ENCODE assay signal across 1 cellular context in genomic region chr17:4777969-4778760, GRCh38.
TF ChIP-seq lines count a peak whose summit lies in the region.

No MANE protein-coding gene starts in this region.

TF ChIP-seq in K562, 482 proteins besides CTCF, POLR2A, EP300 and RAD21:
- TF ChIP-seq TCF3 (CRISPR knock-in tag; IDR thresholded peaks at IDR 0.05), result peak; percentile 24; the same call in 1 of the 2 replicates
- TF ChIP-seq RBBP5 (IDR thresholded peaks at IDR 0.05; ENCODE audit: borderline replicate concordance, insufficient read depth, low read length, poor library complexity, severe bottlenecking), result no peak
- TF ChIP-seq CBFA2T3 (IDR thresholded peaks at IDR 0.05), result peak; percentile 53
- TF ChIP-seq RFX7 (CRISPR knock-in tag; IDR thresholded peaks at IDR 0.05), result no peak
- TF ChIP-seq CBFA2T2 (conservative IDR thresholded peaks at IDR 0.05), result peak; percentile 26; the same call in 1 of the 2 replicates
- no peak for TF ChIP-seq YBX1 (IDR thresholded peaks at IDR 0.05)
- TF ChIP-seq TAL1 (IDR thresholded peaks at IDR 0.05), result peak; percentile 15; the same call in 1 of the 2 replicates
- no peak for TF ChIP-seq FOXJ2 (tag; IDR thresholded peaks at IDR 0.05)
- no peak for TF ChIP-seq ZNF347 (CRISPR knock-in tag; IDR thresholded peaks at IDR 0.05; ENCODE audit: low read depth)
- no peak for TF ChIP-seq SREBF1 (IDR thresholded peaks at IDR 0.05; ENCODE audit: borderline replicate concordance, low read depth, low read length)
- TF ChIP-seq, protein P1, sequence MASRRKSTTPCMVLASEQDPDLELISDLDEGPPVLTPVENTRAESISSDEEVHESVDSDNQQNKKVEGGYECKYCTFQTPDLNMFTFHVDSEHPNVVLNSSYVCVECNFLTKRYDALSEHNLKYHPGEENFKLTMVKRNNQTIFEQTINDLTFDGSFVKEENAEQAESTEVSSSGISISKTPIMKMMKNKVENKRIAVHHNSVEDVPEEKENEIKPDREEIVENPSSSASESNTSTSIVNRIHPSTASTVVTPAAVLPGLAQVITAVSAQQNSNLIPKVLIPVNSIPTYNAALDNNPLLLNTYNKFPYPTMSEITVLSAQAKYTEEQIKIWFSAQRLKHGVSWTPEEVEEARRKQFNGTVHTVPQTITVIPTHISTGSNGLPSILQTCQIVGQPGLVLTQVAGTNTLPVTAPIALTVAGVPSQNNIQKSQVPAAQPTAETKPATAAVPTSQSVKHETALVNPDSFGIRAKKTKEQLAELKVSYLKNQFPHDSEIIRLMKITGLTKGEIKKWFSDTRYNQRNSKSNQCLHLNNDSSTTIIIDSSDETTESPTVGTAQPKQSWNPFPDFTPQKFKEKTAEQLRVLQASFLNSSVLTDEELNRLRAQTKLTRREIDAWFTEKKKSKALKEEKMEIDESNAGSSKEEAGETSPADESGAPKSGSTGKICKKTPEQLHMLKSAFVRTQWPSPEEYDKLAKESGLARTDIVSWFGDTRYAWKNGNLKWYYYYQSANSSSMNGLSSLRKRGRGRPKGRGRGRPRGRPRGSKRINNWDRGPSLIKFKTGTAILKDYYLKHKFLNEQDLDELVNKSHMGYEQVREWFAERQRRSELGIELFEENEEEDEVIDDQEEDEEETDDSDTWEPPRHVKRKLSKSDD (conservative IDR thresholded peaks at IDR 0.05; ENCODE audit: low read length), result no peak
- TF ChIP-seq ATF3 (IDR thresholded peaks at IDR 0.05), result no peak
- no peak for TF ChIP-seq ATF3 (CRISPR knock-in tag; conservative IDR thresholded peaks at IDR 0.05)
